Comparison of ENCODE assay signal across 11 cellular contexts in genomic region chr16:14015948-14016347, GRCh38. TPM values are rescaled to one million over a fixed set of nuclear protein-coding genes. Genes with fewer than 3 reads are reported as not detected.
DNase-seq lines count a peak whose midpoint lies in the region; ATAC-seq and TF ChIP-seq lines count a peak whose summit lies in the region.
"Had no signal": no experiment of that assay in that cellular context is flagged by ENCODE, and none has a peak within 500 bp of the region (broad histone marks: within the 10 kb centered on the region; RNA-seq: fewer than 3 reads in every experiment).

No MANE protein-coding gene starts in this region.

- DNase-seq in BJ (ENCODE audit: low read depth), result peak; percentile 81
- peak; percentile 67 for DNase-seq in Panc1 (ENCODE audit: low read depth, low spot score)
- peak; percentile 86 for DNase-seq in fibroblast of gingiva (ENCODE audit: low read depth)
- peak; percentile 73 for DNase-seq in non-pigmented ciliary epithelial cell (ENCODE audit: low read depth)
- no peak for DNase-seq in mesothelial cell of epicardium (ENCODE audit: low spot score in 2 of 2, unreplicated experiment in 2 of 2)
- DNase-seq in type B pancreatic cell (ENCODE audit: extremely low spot score, unreplicated experiment), result no peak
- DNase-seq in iPS-NIHi7 (ENCODE audit: extremely low spot score), result no peak
- no peak for DNase-seq in GM10266 (ENCODE audit: extremely low spot score)
- DNase-seq: activated T-cell treated with anti-CD3 and anti-CD28 coated beads for 4 hours, SHP77 had no signal

- intact Hi-C loops in Panc1 (cut with micrococcal nuclease; ENCODE audit: unreplicated experiment), result loop anchor here (5.0 kb wide), 1 partner anchor 59 kb away; no protein-coding TSS in a partner anchor

- ATAC-seq in Panc1, result peak; percentile 74
- ATAC-seq: K562 had no signal

- H3K4me1 Mint-ChIP-seq in mesothelial cell of epicardium (peaks cover 29% of the 10 kb centered on the region), type B pancreatic cell (ENCODE audit: unreplicated experiment) (peaks cover 40% of the 10 kb centered on the region)

- H3K27ac ChIP-seq in Panc1 (ENCODE audit: low read length), result peak overlapping the region; percentile 62

- BruUV-seq in Panc1 (replicated peaks; lab: Mats Ljungman, UMichigan), result no TSS peak

- peaks cover 3% of the 10 kb centered on the region; the same call in 1 of the 2 replicates for H3K27me3 ChIP-seq in BJ (ENCODE audit: control insufficient read depth, insufficient read depth, low read length)
- no peaks in the 10 kb centered on the region for H3K27me3 ChIP-seq in Panc1 (ENCODE audit: control insufficient read depth, insufficient read depth, low read length)

- in situ Hi-C loops in Panc1 (cut with HindIII; ENCODE audit: low pct_unique_long_range_greater_than_20kb, low sequenced_read_pairs), result no loop called here

- no peaks in the 10 kb centered on the region for H3K27me3 Mint-ChIP-seq in mesothelial cell of epicardium (ENCODE audit: low read depth)
- H3K27me3 Mint-ChIP-seq in type B pancreatic cell, result peaks cover 12% of the 10 kb centered on the region

- H3K36me3 Mint-ChIP-seq in mesothelial cell of epicardium (no peaks in the 10 kb centered on the region), type B pancreatic cell (no peaks in the 10 kb centered on the region)

- H3K36me3 ChIP-seq in BJ (ENCODE audit: control insufficient read depth, insufficient read depth, low read length) (no peaks in the 10 kb centered on the region), Panc1 (ENCODE audit: control insufficient read depth, insufficient read depth, low read length) (no peaks in the 10 kb centered on the region)

- no peaks in the 10 kb centered on the region for H3K9me3 ChIP-seq in Panc1 (ENCODE audit: control insufficient read depth, insufficient read depth, low read depth, low read length)

- peaks cover 27% of the 10 kb centered on the region for H3K4me1 ChIP-seq in Panc1 (ENCODE audit: control insufficient read depth, insufficient read depth, low read length)

- no peaks in the 10 kb centered on the region for H3K9me3 Mint-ChIP-seq in mesothelial cell of epicardium
- no peaks in the 10 kb centered on the region for H3K9me3 Mint-ChIP-seq in type B pancreatic cell

- H3K4me3 ChIP-seq in BJ (ENCODE audit: low read depth, low read length) (no peak overlapping the region), Panc1 (ENCODE audit: low read depth in 2 of 2, low read length in 2 of 2) (no peak overlapping the region)
- H3K4me3 ChIP-seq: K562 had no signal

- no peak overlapping the region for H3K27ac Mint-ChIP-seq in mesothelial cell of epicardium
- H3K27ac Mint-ChIP-seq in type B pancreatic cell, result no peak overlapping the region

- CTCF ChIA-PET in BJ (lab: Yijun Ruan, JAX) (interaction anchor here (0.7 to 1.4 kb wide), 5 partner anchors 8 to 96 kb away, joined by 3 to 6 read pairs (median 3); partner anchors contain the start of gene ERCC4), Panc1 (lab: Charles Lee) (no interaction called here)

- POLR2A ChIA-PET in BJ (lab: Charles Lee) (no interaction called here), Panc1 (lab: Charles Lee) (no interaction called here)

- H3K4me3 Mint-ChIP-seq in mesothelial cell of epicardium (no peak overlapping the region), type B pancreatic cell (no peak overlapping the region)

- TF ChIP-seq CTCF in BJ (IDR thresholded peaks at IDR 0.05; ENCODE audit: insufficient read depth, low read depth, low read length) (no peak), Panc1 (IDR thresholded peaks at IDR 0.05) (no peak), mesothelial cell of epicardium (IDR thresholded peaks at IDR 0.05; ENCODE audit: unreplicated experiment) (no peak), type B pancreatic cell (conservative IDR thresholded peaks at IDR 0.05) (no peak), GM10266 (IDR thresholded peaks at IDR 0.05; ENCODE audit: control insufficient read depth, insufficient read depth, low read depth, missing control alignments) (no peak)

RNA-seq across cellular contexts. Expression of gene MRTFB, which starts 55.2 kb away (rescaled TPM):
- polyA plus RNA-seq in BJ (2011; rRNA removed), result 6.0 and 6.2 TPM in 2 replicates
- 8.5 and 11.1 TPM in 2 replicates for polyA minus RNA-seq in BJ (2011; rRNA and poly(A)+ RNA removed)
- total RNA-seq in Panc1 (2021; ENCODE audit: unreplicated experiment) (90.5 TPM), mesothelial cell of epicardium (74.7 to 77.5 TPM (median 75.6 TPM) in 3 replicates), type B pancreatic cell (ENCODE audit: low replicate concordance) (43.2 and 61.0 TPM in 2 replicates)
- 23.1 TPM for polyA plus RNA-seq in Panc1 (2012; ENCODE audit: insufficient read length)

Comparison
In these comparisons a context has a peak if more than half of its experiments do, and no peak if none do; other contexts are left out.
1. DNase-seq: peak in BJ (single experiment), Panc1 (single experiment), fibroblast of gingiva (single experiment) and non-pigmented ciliary epithelial cell (single experiment); none in mesothelial cell of epicardium (0 of 2), type B pancreatic cell (single experiment), iPS-NIHi7 (single experiment) and GM10266 (single experiment).